8 cellular contexts compared by ENCODE assay signal in genomic region chrX:118603981-118604380, GRCh38.
A peak's percentile ranks its signal among the peaks of the same experiment; 100 is the strongest.
DNase-seq lines count a peak whose midpoint lies in the region; ATAC-seq and TF ChIP-seq lines count a peak whose summit lies in the region.

No MANE protein-coding gene starts in this region.

- no peaks in the 10 kb centered on the region for H3K27me3 ChIP-seq in OCI-LY1 (ENCODE audit: insufficient read depth, low read length)

- H3K9ac ChIP-seq in OCI-LY1 (ENCODE audit: low read length): no peak overlapping the region

- no peaks in the 10 kb centered on the region for H3K9me2 ChIP-seq in OCI-LY1 (ENCODE audit: low read depth, low read length)

- no peak overlapping the region for H3K27ac ChIP-seq in OCI-LY1 (ENCODE audit: low read depth, low read length, poor library complexity, severe bottlenecking)

- peaks cover 20% of the 10 kb centered on the region for H3K4me1 Mint-ChIP-seq in activated naive CD8-positive, alpha-beta T cell treated with anti-CD3 and anti-CD28 coated beads for 36 hours

- no peak overlapping the region for H3K4me3 Mint-ChIP-seq in activated naive CD8-positive, alpha-beta T cell treated with anti-CD3 and anti-CD28 coated beads for 36 hours

- H3K36me3 ChIP-seq in OCI-LY1 (ENCODE audit: insufficient read depth, low read length): peaks cover 9% of the 10 kb centered on the region; the same call in 1 of the 2 replicates

- H2AFZ ChIP-seq in OCI-LY1 (ENCODE audit: low read length): no peak overlapping the region

- DNase-seq in NCI-H82 (lab: John Stamatoyannopoulos, UW) (peak; percentile 71), NCI-H82 treated with DMSO at 0.1 percent for 48 hours (lab: John Stamatoyannopoulos, UW; ENCODE audit: unreplicated experiment) (no peak), HPDE6-E6E7 (ENCODE audit: extremely low spot score) (peak; percentile 21), Right ventricle myocardium superior (no peak), pons (ENCODE audit: low spot score) (peak; percentile 72)
- peak; percentile 12 for DNase-seq in activated naive CD8-positive, alpha-beta T cell treated with anti-CD3 and anti-CD28 coated beads for 36 hours

- no peak overlapping the region for H3K4me3 ChIP-seq in OCI-LY1 (ENCODE audit: low read depth, low read length, poor library complexity, severe bottlenecking)

- H3K9me3 Mint-ChIP-seq in activated naive CD8-positive, alpha-beta T cell treated with anti-CD3 and anti-CD28 coated beads for 36 hours: no peaks in the 10 kb centered on the region

- peak; percentile 73 for TF ChIP-seq CTCF in OCI-LY1 (IDR thresholded peaks at IDR 0.05; ENCODE audit: low read length)

- H3K9me3 ChIP-seq in OCI-LY1 (ENCODE audit: low read length): no peaks in the 10 kb centered on the region

- H3K36me3 Mint-ChIP-seq in activated naive CD8-positive, alpha-beta T cell treated with anti-CD3 and anti-CD28 coated beads for 36 hours: peaks cover 8% of the 10 kb centered on the region

- H3F3A ChIP-seq in OCI-LY1 (ENCODE audit: insufficient read depth, low read length): no peaks in the 10 kb centered on the region

- peaks cover under 1% of the 10 kb centered on the region for H3K4me1 ChIP-seq in OCI-LY1 (ENCODE audit: insufficient read depth, low read length, severe bottlenecking)

- H3K4me2 ChIP-seq in OCI-LY1 (ENCODE audit: low read length): no peak overlapping the region

- intact Hi-C loops in Right ventricle myocardium superior (cut with DNase I): no loop called here

- peak overlapping the region; percentile 71 for H3K27ac Mint-ChIP-seq in activated naive CD8-positive, alpha-beta T cell treated with anti-CD3 and anti-CD28 coated beads for 36 hours

- peak; percentile 71 for ATAC-seq in Right ventricle myocardium superior (ENCODE audit: poor library complexity)
- no peak for ATAC-seq in HG03460 (IDR thresholded peaks at IDR 0.05; ENCODE audit: unreplicated experiment)

- no peaks in the 10 kb centered on the region for H3K27me3 Mint-ChIP-seq in activated naive CD8-positive, alpha-beta T cell treated with anti-CD3 and anti-CD28 coated beads for 36 hours

- no peaks in the 10 kb centered on the region for H4K20me1 ChIP-seq in OCI-LY1 (ENCODE audit: insufficient read depth, low read length)

- H3K79me2 ChIP-seq in OCI-LY1 (ENCODE audit: insufficient read depth, low read length): no peaks in the 10 kb centered on the region

Comparison
In these comparisons a context has a peak if more than half of its experiments do, and no peak if none do; other contexts are left out.
1. DNase-seq: peak in NCI-H82 (single experiment), HPDE6-E6E7 (single experiment), activated naive CD8-positive, alpha-beta T cell treated with anti-CD3 and anti-CD28 coated beads for 36 hours (single experiment) and pons (single experiment); none in NCI-H82 treated with DMSO at 0.1 percent for 48 hours (single experiment) and Right ventricle myocardium superior (single experiment).